Comparison of ENCODE assay signal across 16 cellular contexts in the genomic region with DNA sequence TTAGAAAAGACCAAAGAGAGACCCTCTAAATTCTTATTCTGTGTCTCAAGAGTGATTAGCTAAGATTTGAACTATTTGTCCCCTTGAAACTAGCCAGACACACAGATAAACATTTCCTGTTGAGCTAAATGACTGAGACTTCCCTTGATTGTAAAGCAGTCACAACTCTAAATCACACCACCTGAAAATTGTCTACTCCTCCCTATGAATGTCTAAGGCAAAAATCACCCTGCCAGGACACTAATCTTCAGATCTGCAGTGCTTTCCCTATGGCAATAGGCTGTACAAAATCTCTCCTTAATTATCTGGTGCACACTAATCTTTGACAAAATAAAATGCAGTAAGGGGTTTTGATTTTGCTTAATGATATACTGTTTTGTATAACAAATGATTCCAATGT.
DNase-seq lines count a peak whose midpoint lies in the region; FAIRE-seq and TF ChIP-seq lines count a peak whose summit lies in the region.
"Had no signal": no experiment of that assay in that cellular context is flagged by ENCODE, and none has a peak within 500 bp of the region (broad histone marks: within the 10 kb centered on the region; RNA-seq: fewer than 3 reads in every experiment).

No MANE protein-coding gene starts in this region.

- H2BK120ac ChIP-seq in H9 (ENCODE audit: low read depth, low read length, poor library complexity, severe bottlenecking): no peak overlapping the region

- H3K79me2 ChIP-seq in H9 (ENCODE audit: insufficient read depth, low read length): no peaks in the 10 kb centered on the region
- H3K79me2 ChIP-seq in endothelial cell of umbilical vein (ENCODE audit: control insufficient read depth, insufficient read depth, low read length): no peaks in the 10 kb centered on the region

- BruUV-seq in endothelial cell of umbilical vein (replicated peaks; lab: Mats Ljungman, UMichigan): no TSS peak

- H2AK5ac ChIP-seq in H9 (ENCODE audit: insufficient read length, low read length): no peak overlapping the region

- no peak overlapping the region for H3K9ac ChIP-seq in H9 (ENCODE audit: extremely low read depth, insufficient read length, low read length)
- H3K9ac ChIP-seq in endothelial cell of umbilical vein (replicated peaks; ENCODE audit: extremely low read depth, insufficient read depth, low read length): no peak overlapping the region

- H3K9me3 ChIP-seq in H9 (ENCODE audit: control insufficient read depth, low read depth, low read length) (no peaks in the 10 kb centered on the region), endothelial cell of umbilical vein (replicated peaks; ENCODE audit: control insufficient read depth, insufficient read depth, low read length) (no peaks in the 10 kb centered on the region)
- H3K9me3 ChIP-seq: SJSA1 had no signal

- H3T11ph ChIP-seq in H9 (ENCODE audit: low read length): no peak overlapping the region

- H3K4me1 Mint-ChIP-seq in H9: peaks cover 3 to 10% of the 10 kb centered on the region in 2 experiments; a peak in 3 of 4 replicates
- peaks cover 11% of the 10 kb centered on the region for H3K4me1 Mint-ChIP-seq in nephron progenitor cell
- no peaks in the 10 kb centered on the region for H3K4me1 Mint-ChIP-seq in progenitor cell of endocrine pancreas (ENCODE audit: low read depth)
- H3K4me1 Mint-ChIP-seq: CD4-positive, CD25-positive, alpha-beta regulatory T cell had no signal

- H3K27me3 Mint-ChIP-seq in H9 (ENCODE audit: low read depth) (no peaks in the 10 kb centered on the region), nephron progenitor cell (ENCODE audit: low read depth, poor library complexity) (no peaks in the 10 kb centered on the region), progenitor cell of endocrine pancreas (no peaks in the 10 kb centered on the region)
- H3K27me3 Mint-ChIP-seq: CD4-positive, CD25-positive, alpha-beta regulatory T cell had no signal

- H3K4me3 ChIP-seq in endothelial cell of umbilical vein (replicated peaks in 1 of 3; ENCODE audit: insufficient read depth in 1 of 3, low read depth in 1 of 3, low read length in 3 of 3): no peak overlapping the region
- H3K4me3 ChIP-seq: SJSA1 had no signal

- no peak overlapping the region for H4K91ac ChIP-seq in H9 (ENCODE audit: insufficient read length, low read depth, low read length)

- no peak overlapping the region for H4K5ac ChIP-seq in H9 (ENCODE audit: insufficient read length, low read depth, low read length)

- H3K23me2 ChIP-seq in H9 (ENCODE audit: insufficient read length, low read depth, low read length, poor library complexity, severe bottlenecking): no peaks in the 10 kb centered on the region

- H3K9me3 Mint-ChIP-seq in H9 (peaks cover 8% of the 10 kb centered on the region in 2 experiments; a peak in 2 of 5 replicates), nephron progenitor cell (peaks cover 3% of the 10 kb centered on the region), progenitor cell of endocrine pancreas (ENCODE audit: low read depth) (peaks cover 6% of the 10 kb centered on the region)

- no peaks in the 10 kb centered on the region for H3K36me3 ChIP-seq in endothelial cell of umbilical vein (ENCODE audit: control insufficient read depth in 2 of 2, extremely low read depth in 1 of 2, insufficient read depth in 2 of 2, low read length in 2 of 2)
- H3K36me3 ChIP-seq: SJSA1 had no signal

- no peak overlapping the region for H3K27ac ChIP-seq in H9 (ENCODE audit: insufficient read length, low read depth, low read length)
- H3K27ac ChIP-seq in endothelial cell of umbilical vein (ENCODE audit: insufficient read depth, low read depth, low read length): peak overlapping the region; percentile 65
- H3K27ac ChIP-seq: SJSA1 had no signal

- peaks cover 3 to 11% (median 4%) of the 10 kb centered on the region in 3 experiments; a peak in 3 of 7 replicates for H3K36me3 Mint-ChIP-seq in H9 (ENCODE audit: insufficient read depth in 1 of 3, low read depth in 3 of 3)
- no peaks in the 10 kb centered on the region for H3K36me3 Mint-ChIP-seq in nephron progenitor cell (ENCODE audit: low read depth)
- H3K36me3 Mint-ChIP-seq in progenitor cell of endocrine pancreas (ENCODE audit: insufficient read depth): no peaks in the 10 kb centered on the region
- H3K36me3 Mint-ChIP-seq: CD4-positive, CD25-positive, alpha-beta regulatory T cell had no signal

- H3K4ac ChIP-seq in H9 (ENCODE audit: low read depth, low read length): no peak overlapping the region

- H2BK20ac ChIP-seq in H9 (ENCODE audit: low read depth, low read length, poor library complexity, severe bottlenecking): no peak overlapping the region

- no peak overlapping the region for H2BK15ac ChIP-seq in H9 (ENCODE audit: low read depth, low read length)

- H3K4me1 ChIP-seq in H9 (ENCODE audit: insufficient read depth, low read length): no peaks in the 10 kb centered on the region
- H3K4me1 ChIP-seq in endothelial cell of umbilical vein (ENCODE audit: control insufficient read depth, extremely low read depth, insufficient read depth, low read length): peaks cover 19% of the 10 kb centered on the region
- H3K4me1 ChIP-seq: SJSA1 had no signal

- POLR2A ChIA-PET in endothelial cell of umbilical vein (lab: Charles Lee): no interaction called here

- no peak for DNase-seq in H9
- peak; percentile 55 for DNase-seq in NCI-H69 (lab: John Stamatoyannopoulos, UW)
- DNase-seq in endothelial cell of umbilical vein (ENCODE audit: low read depth, low spot score): peak; percentile 69
- no peak for DNase-seq in nephron progenitor cell
- DNase-seq in SW480 (ENCODE audit: low spot score): no peak
- DNase-seq in progenitor cell of endocrine pancreas (ENCODE audit: low spot score, unreplicated experiment): no peak
- DNase-seq in medulla oblongata (ENCODE audit: extremely low spot score): no peak
- DNase-seq: CD4-positive, CD25-positive, alpha-beta regulatory T cell; H7; HFFc6; Karpas-422; MV-4-11; NCI-H1694; NCI-H2081 treated with DMSO at 0.1 percent for 48 hours; OCI-M1 had no signal

- H3K27ac Mint-ChIP-seq in H9 (0 out of 7 replicates have a peak overlapping the region, but pooled peaks of 2 of the 3 experiments have one; percentile 2 to 15), nephron progenitor cell (peak overlapping the region; percentile 69), progenitor cell of endocrine pancreas (no peak overlapping the region)
- H3K27ac Mint-ChIP-seq: CD4-positive, CD25-positive, alpha-beta regulatory T cell; HFFc6 had no signal

- intact Hi-C loops in endothelial cell of umbilical vein (cut with micrococcal nuclease): loop anchor here (2.0 kb wide), 1 partner anchor 202 kb away; no protein-coding TSS in a partner anchor

- FAIRE-seq in endothelial cell of umbilical vein (lab: Jason Lieb, UNC): peak; percentile 76

- no peak for TF ChIP-seq POLR2A in endothelial cell of umbilical vein (IDR thresholded peaks at IDR 0.05; ENCODE audit: low read depth, low read length)

- H2AFZ ChIP-seq in H9 (ENCODE audit: low read length): no peak overlapping the region
- no peak overlapping the region for H2AFZ ChIP-seq in endothelial cell of umbilical vein (ENCODE audit: low read depth, low read length)

- H3K56ac ChIP-seq in H9 (ENCODE audit: insufficient read length, low read depth, low read length): no peak overlapping the region

- H3K27me3 ChIP-seq in H9 (ENCODE audit: insufficient read depth, low read length): no peaks in the 10 kb centered on the region
- no peaks in the 10 kb centered on the region for H3K27me3 ChIP-seq in endothelial cell of umbilical vein (ENCODE audit: control insufficient read depth in 2 of 2, insufficient read depth in 2 of 2, low read length in 2 of 2)
- H3K27me3 ChIP-seq: SJSA1 had no signal

- H3K14ac ChIP-seq in H9 (ENCODE audit: insufficient read depth, low read length): no peak overlapping the region

- no peaks in the 10 kb centered on the region for H3K79me1 ChIP-seq in H9 (ENCODE audit: insufficient read depth, low read depth, low read length, poor library complexity, severe bottlenecking)

- no peak overlapping the region for H4K8ac ChIP-seq in H9 (replicated peaks; ENCODE audit: insufficient read length, low read depth, low read length)

- no peak overlapping the region for H3K4me3 Mint-ChIP-seq in H9
- H3K4me3 Mint-ChIP-seq in nephron progenitor cell: no peak overlapping the region
- no peak overlapping the region for H3K4me3 Mint-ChIP-seq in progenitor cell of endocrine pancreas (ENCODE audit: low read depth)
- H3K4me3 Mint-ChIP-seq: CD4-positive, CD25-positive, alpha-beta regulatory T cell; HFFc6 had no signal

- H2BK5ac ChIP-seq in H9 (ENCODE audit: insufficient read length, low read length): no peak overlapping the region

- dilution Hi-C loops in endothelial cell of umbilical vein (cut with MboI; ENCODE audit: extremely low pct_ligation_motif_present, low sequenced_read_pairs): no loop called here

- no peaks in the 10 kb centered on the region for H3K9me1 ChIP-seq in endothelial cell of umbilical vein (replicated peaks; ENCODE audit: control insufficient read depth, extremely low read depth, insufficient read depth, low read length)

- H3K23ac ChIP-seq in H9 (ENCODE audit: insufficient read length, low read depth, low read length): no peak overlapping the region

- H4K20me1 ChIP-seq in H9 (ENCODE audit: control insufficient read depth, insufficient read depth, insufficient read length) (no peaks in the 10 kb centered on the region), endothelial cell of umbilical vein (replicated peaks; ENCODE audit: control insufficient read depth, extremely low read depth, insufficient read depth, low read length) (no peaks in the 10 kb centered on the region)

- no peak overlapping the region for H3K4me2 ChIP-seq in H9 (ENCODE audit: insufficient read depth, insufficient read length, low read length)
- H3K4me2 ChIP-seq in endothelial cell of umbilical vein (ENCODE audit: insufficient read depth, low read length): peak overlapping the region; percentile 14

- H2BK12ac ChIP-seq in H9 (ENCODE audit: insufficient read length, low read depth, low read length): no peak overlapping the region

- TF ChIP-seq CTCF in H9 (conservative IDR thresholded peaks at IDR 0.05): no peak
- TF ChIP-seq CTCF in endothelial cell of umbilical vein (IDR thresholded peaks at IDR 0.05; ENCODE audit: extremely low read depth in 1 of 2, insufficient read depth in 1 of 2, low read depth in 1 of 2, low read length in 2 of 2): no peak
- TF ChIP-seq CTCF in nephron progenitor cell (IDR thresholded peaks at IDR 0.05): no peak
- no peak for TF ChIP-seq CTCF in progenitor cell of endocrine pancreas (IDR thresholded peaks at IDR 0.05; ENCODE audit: unreplicated experiment)

- CTCF ChIA-PET in endothelial cell of umbilical vein (lab: Charles Lee): interaction anchor here (0.7 kb wide), 1 partner anchor 164 kb away, joined by 4 read pairs; no protein-coding TSS in a partner anchor

- H3K18ac ChIP-seq in H9 (ENCODE audit: insufficient read length, low read depth, low read length): no peak overlapping the region

TF ChIP-seq in endothelial cell of umbilical vein, 7 proteins besides CTCF, POLR2A, EP300 and RAD21:
- peak; percentile 46 for TF ChIP-seq GATA2 (IDR thresholded peaks at IDR 0.05; ENCODE audit: insufficient read depth, insufficient read length, low read depth, low read length)
- no peak for TF ChIP-seq POLR2AphosphoS5 (IDR thresholded peaks at IDR 0.05; ENCODE audit: insufficient read depth, low read depth, low read length)
- no peak for TF ChIP-seq MYC (IDR thresholded peaks at IDR 0.05; ENCODE audit: low read depth, low read length)
- peak; percentile 20 for TF ChIP-seq FOS (IDR thresholded peaks at IDR 0.05; ENCODE audit: borderline replicate concordance, insufficient read depth, low read length)
TF ChIP-seq in endothelial cell of umbilical vein: peak in this region for 2.

Comparison
In these comparisons a context has a peak if more than half of its experiments do, and no peak if none do; other contexts are left out.
1. DNase-seq: peak in NCI-H69 (single experiment) and endothelial cell of umbilical vein (single experiment); none in H9 (single experiment), nephron progenitor cell (single experiment), SW480 (single experiment), progenitor cell of endocrine pancreas (single experiment) and medulla oblongata (single experiment).